Comparison of ENCODE assay signal across 1 cellular context in genomic region chr4:153344131-153345010, GRCh38.
TF ChIP-seq lines count a peak whose summit lies in the region.

TSS of gene MND1 (plus strand) at chr4:153344688. CDS start at chr4:153344738, 50 bp downstream.

TF ChIP-seq in HepG2, 621 proteins besides CTCF, POLR2A, EP300 and RAD21 (continued from another document and continues in another):
- TF ChIP-seq HNF1A (IDR thresholded peaks at IDR 0.05; ENCODE audit: low read depth) = no peak
- peak; percentile 47; the same call in 1 of the 2 replicates for TF ChIP-seq HNF1A (CRISPR knock-in tag; IDR thresholded peaks at IDR 0.05; ENCODE audit: borderline replicate concordance)
- no peak; the same call in 1 of the 2 replicates for TF ChIP-seq MAF1 (CRISPR knock-in tag; IDR thresholded peaks at IDR 0.05; ENCODE audit: borderline replicate concordance)
- peak; percentile 79 for TF ChIP-seq MYC (CRISPR knock-in tag; IDR thresholded peaks at IDR 0.05; ENCODE audit: borderline replicate concordance)
- peak; percentile 83; the same call in 1 of the 2 replicates for TF ChIP-seq ZNF468 (CRISPR knock-in tag; IDR thresholded peaks at IDR 0.05)
- peak; percentile 58; the same call in 1 of the 2 replicates for TF ChIP-seq JUND (CRISPR knock-in tag; IDR thresholded peaks at IDR 0.05)
- peak; percentile 97 for TF ChIP-seq ZSCAN21 (CRISPR knock-in tag; IDR thresholded peaks at IDR 0.05; ENCODE audit: borderline replicate concordance)
- peak; percentile 86; the same call in 1 of the 2 replicates for TF ChIP-seq CREBL2 (CRISPR knock-in tag; IDR thresholded peaks at IDR 0.05; ENCODE audit: borderline replicate concordance)
- 0 out of 2 replicates have a peak, but pooled peaks have one; percentile 38 for TF ChIP-seq IRF2 (CRISPR knock-in tag; IDR thresholded peaks at IDR 0.05)
- TF ChIP-seq NR2F6 (IDR thresholded peaks at IDR 0.05) = no peak
- no peak for TF ChIP-seq NR2F6 (CRISPR knock-in tag; IDR thresholded peaks at IDR 0.05)
- no peak for TF ChIP-seq TBX3 (IDR thresholded peaks at IDR 0.05; ENCODE audit: borderline replicate concordance)
- TF ChIP-seq ZNF264 (CRISPR knock-in tag; IDR thresholded peaks at IDR 0.05) = no peak
- TF ChIP-seq RORA (CRISPR knock-in tag; IDR thresholded peaks at IDR 0.05) = no peak
- peak; percentile 96 for TF ChIP-seq E2F1 (CRISPR knock-in tag; IDR thresholded peaks at IDR 0.05)
- no peak for TF ChIP-seq GATAD2A (CRISPR knock-in tag; IDR thresholded peaks at IDR 0.05)
- peak; percentile 61; the same call in 1 of the 2 replicates for TF ChIP-seq FOXK1 (CRISPR knock-in tag; IDR thresholded peaks at IDR 0.05; ENCODE audit: borderline replicate concordance, low read depth)
- no peak for TF ChIP-seq BHLHE40 (IDR thresholded peaks at IDR 0.05; ENCODE audit: low read length)
- TF ChIP-seq BRF2 (CRISPR knock-in tag; IDR thresholded peaks at IDR 0.05) = peak; percentile 69; the same call in 1 of the 2 replicates
- TF ChIP-seq ZFP82 (CRISPR knock-in tag; IDR thresholded peaks at IDR 0.05; ENCODE audit: borderline replicate concordance) = 0 out of 2 replicates have a peak, but pooled peaks have one; percentile 56
- no peak; the same call in 1 of the 2 replicates for TF ChIP-seq MYNN (CRISPR knock-in tag; IDR thresholded peaks at IDR 0.05; ENCODE audit: low read depth)
- TF ChIP-seq PHF8 (CRISPR knock-in tag; IDR thresholded peaks at IDR 0.05) = peak; percentile 86
- 0 out of 2 replicates have a peak, but pooled peaks have one; percentile 69 for TF ChIP-seq ZNF552 (CRISPR knock-in tag; IDR thresholded peaks at IDR 0.05; ENCODE audit: borderline replicate concordance)
- peak; percentile 92 for TF ChIP-seq CCDC6 (CRISPR knock-in tag; IDR thresholded peaks at IDR 0.05)
- TF ChIP-seq HMGXB4 (CRISPR knock-in tag; IDR thresholded peaks at IDR 0.05; ENCODE audit: borderline replicate concordance in 1 of 2, low read depth in 1 of 2) = peak; percentile 95 to 96
- peak; percentile 97 for TF ChIP-seq ATF7-NPFF (CRISPR knock-in tag; IDR thresholded peaks at IDR 0.05; ENCODE audit: low read depth)
- TF ChIP-seq ZNF629 (CRISPR knock-in tag; conservative IDR thresholded peaks at IDR 0.05) = no peak
- TF ChIP-seq MED8 (CRISPR knock-in tag; IDR thresholded peaks at IDR 0.05; ENCODE audit: insufficient replicate concordance) = no peak
- no peak for TF ChIP-seq SRSF9 (IDR thresholded peaks at IDR 0.05; ENCODE audit: borderline replicate concordance, insufficient read depth, low read depth, low read length, poor library complexity, severe bottlenecking)
- no peak for TF ChIP-seq MZF1 (CRISPR knock-in tag; IDR thresholded peaks at IDR 0.05; ENCODE audit: borderline replicate concordance)
- no peak; the same call in 1 of the 2 replicates for TF ChIP-seq ZNF672 (CRISPR knock-in tag; IDR thresholded peaks at IDR 0.05)
- no peak for TF ChIP-seq ZNF639 (CRISPR knock-in tag; conservative IDR thresholded peaks at IDR 0.05)
- TF ChIP-seq RBAK (CRISPR knock-in tag; IDR thresholded peaks at IDR 0.05) = no peak
- no peak for TF ChIP-seq TERF1 (CRISPR knock-in tag; IDR thresholded peaks at IDR 0.05)
- TF ChIP-seq MNT (IDR thresholded peaks at IDR 0.05) = no peak
- no peak for TF ChIP-seq ATF1 (CRISPR knock-in tag; IDR thresholded peaks at IDR 0.05)
- TF ChIP-seq STAG1 (CRISPR knock-in tag; IDR thresholded peaks at IDR 0.05) = peak; percentile 89
- TF ChIP-seq ZBTB49 (CRISPR knock-in tag; IDR thresholded peaks at IDR 0.05; ENCODE audit: borderline replicate concordance) = no peak
- TF ChIP-seq POLR2AphosphoS5 (IDR thresholded peaks at IDR 0.05; ENCODE audit: low read depth, low read length) = peak; percentile 63
- TF ChIP-seq ZNF747 (CRISPR knock-in tag; IDR thresholded peaks at IDR 0.05; ENCODE audit: borderline replicate concordance) = no peak
- TF ChIP-seq ZNF674 (CRISPR knock-in tag; IDR thresholded peaks at IDR 0.05; ENCODE audit: low read depth) = no peak
- peak; percentile 93 for TF ChIP-seq ZNF883 (CRISPR knock-in tag; IDR thresholded peaks at IDR 0.05; ENCODE audit: not compliant biosample characterization)
- TF ChIP-seq ARNTL (CRISPR knock-in tag; IDR thresholded peaks at IDR 0.05) = peak; percentile 56; the same call in 1 of the 2 replicates
- TF ChIP-seq FOXP1 (IDR thresholded peaks at IDR 0.05) = no peak
- no peak for TF ChIP-seq FOXP1 (CRISPR knock-in tag; IDR thresholded peaks at IDR 0.05)
- TF ChIP-seq ZNF792 (CRISPR knock-in tag; IDR thresholded peaks at IDR 0.05) = no peak
- no peak for TF ChIP-seq ATRX (CRISPR knock-in tag; IDR thresholded peaks at IDR 0.05; ENCODE audit: borderline replicate concordance)
- no peak for TF ChIP-seq SNRNP70 (IDR thresholded peaks at IDR 0.05; ENCODE audit: low read depth, low read length)
- TF ChIP-seq MLXIP (CRISPR knock-in tag; IDR thresholded peaks at IDR 0.05; ENCODE audit: borderline replicate concordance) = 0 out of 2 replicates have a peak, but pooled peaks have one; percentile 58
